In genomic region chr9:129626944-129627297, GRCh38 we compare ENCODE assay signal across 1 cellular context.
A peak's percentile ranks its signal among the peaks of the same experiment; 100 is the strongest.
TF ChIP-seq lines count a peak whose summit lies in the region.

No MANE protein-coding gene starts in this region.

TF ChIP-seq in HepG2, 621 proteins besides CTCF, POLR2A, EP300 and RAD21:
- TF ChIP-seq FOXA3 (CRISPR knock-in tag; IDR thresholded peaks at IDR 0.05) (0 out of 2 replicates have a peak, but pooled peaks have one; percentile 2), YEATS2 (CRISPR knock-in tag; IDR thresholded peaks at IDR 0.05; ENCODE audit: borderline replicate concordance) (no peak), TFDP2 (CRISPR knock-in tag; IDR thresholded peaks at IDR 0.05) (0 out of 2 replicates have a peak, but pooled peaks have one; percentile 8), WIZ (CRISPR knock-in tag; IDR thresholded peaks at IDR 0.05) (0 out of 2 replicates have a peak, but pooled peaks have one; percentile 1), KDM4B (CRISPR knock-in tag; IDR thresholded peaks at IDR 0.05) (no peak), CHD4 (IDR thresholded peaks at IDR 0.05; ENCODE audit: borderline replicate concordance, low read length) (no peak), GLI4 (CRISPR knock-in tag; IDR thresholded peaks at IDR 0.05; ENCODE audit: borderline replicate concordance) (0 out of 2 replicates have a peak, but pooled peaks have one; percentile 20), FOSL2 (CRISPR knock-in tag; IDR thresholded peaks at IDR 0.05) (0 out of 2 replicates have a peak, but pooled peaks have one; percentile 8), NFE2L1 (CRISPR knock-in tag; IDR thresholded peaks at IDR 0.05; ENCODE audit: borderline replicate concordance) (no peak), FOXK1 (CRISPR knock-in tag; IDR thresholded peaks at IDR 0.05; ENCODE audit: borderline replicate concordance, low read depth) (no peak), KDM6A (CRISPR knock-in tag; IDR thresholded peaks at IDR 0.05; ENCODE audit: low read depth) (0 out of 2 replicates have a peak, but pooled peaks have one; percentile 33), ZNF260 (CRISPR knock-in tag; IDR thresholded peaks at IDR 0.05; ENCODE audit: borderline replicate concordance, low read depth) (no peak), ZEB1 (IDR thresholded peaks at IDR 0.05; ENCODE audit: insufficient replicate concordance, low read depth) (peak; percentile 17), NR2C2 (CRISPR knock-in tag; IDR thresholded peaks at IDR 0.05; ENCODE audit: borderline replicate concordance) (no peak), GABPA (IDR thresholded peaks at IDR 0.05; ENCODE audit: low read depth, low read length) (no peak; the same call in 1 of the 2 replicates), GABPA (CRISPR knock-in tag; IDR thresholded peaks at IDR 0.05; ENCODE audit: low read depth) (peak; percentile 78), SP5 (CRISPR knock-in tag; IDR thresholded peaks at IDR 0.05; ENCODE audit: borderline replicate concordance, low read depth) (no peak), SIN3A (IDR thresholded peaks at IDR 0.05; ENCODE audit: borderline replicate concordance, low read depth, low read length) (peak; percentile 62; the same call in 1 of the 2 replicates), ZNF746 (CRISPR knock-in tag; IDR thresholded peaks at IDR 0.05) (no peak), GTF2F1 (IDR thresholded peaks at IDR 0.05; ENCODE audit: low read length) (no peak), ZNF354B (CRISPR knock-in tag; IDR thresholded peaks at IDR 0.05) (no peak), MEIS1 (CRISPR knock-in tag; IDR thresholded peaks at IDR 0.05; ENCODE audit: borderline replicate concordance) (0 out of 2 replicates have a peak, but pooled peaks have one; percentile 26), ZNF251 (CRISPR knock-in tag; IDR thresholded peaks at IDR 0.05) (no peak), CREB1 (IDR thresholded peaks at IDR 0.05) (peak; percentile 29; the same call in 1 of the 2 replicates), CREB1 (CRISPR knock-in tag; IDR thresholded peaks at IDR 0.05) (peak; percentile 79; the same call in 1 of the 2 replicates), ZNF781 (CRISPR knock-in tag; IDR thresholded peaks at IDR 0.05; ENCODE audit: borderline replicate concordance, not compliant biosample characterization) (no peak), ZNF337 (CRISPR knock-in tag; IDR thresholded peaks at IDR 0.05; ENCODE audit: borderline replicate concordance, low read depth) (no peak), ZNF33B (CRISPR knock-in tag; IDR thresholded peaks at IDR 0.05) (no peak), RELA (CRISPR knock-in tag; IDR thresholded peaks at IDR 0.05) (no peak), REL (CRISPR knock-in tag; conservative IDR thresholded peaks at IDR 0.05) (0 out of 2 replicates have a peak, but pooled peaks have one; percentile 18), CREM (IDR thresholded peaks at IDR 0.05) (peak; percentile 40; the same call in 1 of the 2 replicates), CREM (CRISPR knock-in tag; IDR thresholded peaks at IDR 0.05) (no peak), ATF1 (CRISPR knock-in tag; IDR thresholded peaks at IDR 0.05) (0 out of 2 replicates have a peak, but pooled peaks have one; percentile 2), CREBL2 (CRISPR knock-in tag; IDR thresholded peaks at IDR 0.05; ENCODE audit: borderline replicate concordance) (peak; percentile 8; the same call in 1 of the 2 replicates), ZNF639 (CRISPR knock-in tag; conservative IDR thresholded peaks at IDR 0.05) (no peak), SRSF4 (IDR thresholded peaks at IDR 0.05; ENCODE audit: low read depth, low read length, poor library complexity, severe bottlenecking) (no peak), ZNF543 (CRISPR knock-in tag; IDR thresholded peaks at IDR 0.05) (0 out of 2 replicates have a peak, but pooled peaks have one; percentile 44), ZNF558 (CRISPR knock-in tag; IDR thresholded peaks at IDR 0.05; ENCODE audit: borderline replicate concordance) (no peak), SMARCE1 (IDR thresholded peaks at IDR 0.05; ENCODE audit: borderline replicate concordance) (no peak), PATZ1 (CRISPR knock-in tag; IDR thresholded peaks at IDR 0.05) (peak; percentile 42), ZFP36L1 (CRISPR knock-in tag; IDR thresholded peaks at IDR 0.05) (no peak), NFIC (IDR thresholded peaks at IDR 0.05; ENCODE audit: low read length) (no peak), ZNF670 (CRISPR knock-in tag; IDR thresholded peaks at IDR 0.05; ENCODE audit: borderline replicate concordance) (no peak), HDAC2 (CRISPR knock-in tag; IDR thresholded peaks at IDR 0.05) (peak; percentile 1; the same call in 1 of the 2 replicates), PLRG1 (conservative IDR thresholded peaks at IDR 0.05) (no peak)
